1 cellular context compared by ENCODE assay signal in the genomic region with DNA sequence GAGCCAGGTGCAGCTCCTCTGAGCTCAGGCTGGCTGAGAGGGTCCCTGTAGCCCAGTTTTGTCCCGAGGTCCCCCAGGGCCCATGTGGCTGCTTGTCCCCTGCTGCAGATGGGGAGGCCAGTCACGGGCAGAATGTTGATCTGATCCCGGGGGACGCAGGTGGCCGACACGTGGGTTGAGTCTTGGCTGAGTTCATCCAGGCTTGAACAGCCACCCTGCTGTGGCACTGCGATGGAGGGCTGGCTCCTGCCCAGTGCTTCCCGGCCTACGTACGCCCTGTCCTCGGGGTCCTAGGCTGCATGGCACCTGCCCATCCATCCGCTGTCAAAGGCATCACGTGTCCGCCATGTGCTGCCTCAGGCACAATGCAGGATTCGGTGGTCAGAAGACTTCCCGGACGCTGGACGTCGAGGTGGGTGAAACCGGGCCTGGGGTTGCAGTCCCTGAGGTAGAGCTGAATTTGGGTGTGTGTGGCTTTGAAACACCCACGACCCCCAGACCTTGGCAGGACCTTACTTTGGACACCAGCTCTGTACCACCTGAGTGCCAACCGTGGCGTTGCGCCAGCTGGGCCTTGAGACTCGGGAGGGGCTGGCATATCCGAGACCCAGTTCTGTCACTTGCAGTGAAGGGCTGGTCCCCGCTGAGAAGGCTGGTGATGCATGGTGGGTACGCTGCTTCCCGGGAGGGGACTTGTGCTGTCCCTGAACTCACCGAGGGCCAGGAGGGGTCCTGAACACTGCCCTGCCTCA.
TF ChIP-seq lines count a peak whose summit lies in the region.

No MANE protein-coding gene starts in this region.

TF ChIP-seq in H1, 55 proteins besides CTCF, POLR2A, EP300 and RAD21:
- TF ChIP-seq TCF12 (IDR thresholded peaks at IDR 0.05; ENCODE audit: low read depth, low read length) (no peak), GTF2F1 (IDR thresholded peaks at IDR 0.05; ENCODE audit: borderline replicate concordance, low read depth, low read length) (no peak), KDM5A (IDR thresholded peaks at IDR 0.05; ENCODE audit: low read length) (no peak), HDAC6 (IDR thresholded peaks at IDR 0.05; ENCODE audit: low read depth, low read length) (no peak), JUND (IDR thresholded peaks at IDR 0.05; ENCODE audit: low read length) (no peak), ZNF274 (IDR thresholded peaks at IDR 0.05; ENCODE audit: borderline replicate concordance, extremely low read depth, low read length) (no peak)
